ENCODE assay signal across 13 cellular contexts in the genomic region with DNA sequence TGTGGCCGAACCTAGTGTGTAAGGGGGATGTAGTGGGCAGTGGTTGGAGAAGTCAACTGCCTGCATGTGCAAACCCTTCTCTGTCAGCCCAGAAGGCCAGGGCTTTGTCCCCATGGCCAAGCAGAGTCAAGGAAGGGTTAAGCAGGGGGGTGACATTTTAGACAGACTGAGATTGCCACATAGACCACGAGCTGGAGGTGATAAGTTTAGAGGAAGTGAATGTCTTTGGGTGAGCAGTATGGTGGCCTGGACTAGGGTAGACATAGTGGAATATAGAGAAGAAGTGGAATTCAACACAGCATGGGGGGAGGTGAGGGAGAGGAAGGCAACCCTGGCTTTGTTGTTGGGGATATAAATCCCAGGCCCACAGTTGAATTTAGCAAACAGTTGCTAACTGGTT.
"Had no signal": no experiment of that assay in that cellular context is flagged by ENCODE, and none has a peak within 500 bp of the region (broad histone marks: within the 10 kb centered on the region; RNA-seq: fewer than 3 reads in every experiment).

No MANE protein-coding gene starts in this region.

- H3K9me3 ChIP-seq: breast epithelium, esophagus muscularis mucosa, lower lobe of right lung, psoas muscle, testis had no signal

- H3K9me3 Mint-ChIP-seq: naive thymus-derived CD8-positive, alpha-beta T cell; stimulated activated naive CD8-positive, alpha-beta T cell treated with anti-CD3 and anti-CD28 coated beads, Interleukin-15, amount 100 ng/mL, for 72 hours; T-helper 2 cell treated with Interferon-gamma antibody and Interleukin-4, amounts not matched to agents 5 μg/mL and 100 μg/mL, for 36 hours had no signal

- H3K27ac ChIP-seq: breast epithelium, esophagus muscularis mucosa, lower lobe of right lung, psoas muscle, testis had no signal

- H3K27me3 ChIP-seq: breast epithelium, esophagus muscularis mucosa, testis had no signal

- DNase-seq: activated CD4-positive, alpha-beta T cell treated with anti-CD3 and anti-CD28 coated beads, Interleukin-2, amount 50 U/mL, for 4 hours; activated gamma-delta T cell; activated T-cell treated with anti-CD3 and anti-CD28 coated beads, Interleukin-2, amount 50 U/mL, for 48 hours; lower lobe of right lung; naive thymus-derived CD8-positive, alpha-beta T cell; psoas muscle; stimulated activated CD4-positive, alpha-beta T cell treated with anti-CD3 and anti-CD28 coated beads, Interleukin-4, amount 100 ng/mL, for 1 hour; stimulated activated CD8-positive, alpha-beta memory T cell treated with anti-CD3 and anti-CD28 coated beads, Interleukin-4, amount 100 ng/mL, for 48 hours; stimulated activated naive CD8-positive, alpha-beta T cell treated with anti-CD3 and anti-CD28 coated beads, Interleukin-15, amount 100 ng/mL, for 72 hours; testis had no signal

- H3K4me3 ChIP-seq: breast epithelium, esophagus muscularis mucosa, lower lobe of right lung, psoas muscle, testis had no signal

- H3K27me3 Mint-ChIP-seq: naive thymus-derived CD8-positive, alpha-beta T cell; stimulated activated naive CD8-positive, alpha-beta T cell treated with anti-CD3 and anti-CD28 coated beads, Interleukin-15, amount 100 ng/mL, for 72 hours had no signal

- H3K4me1 ChIP-seq: breast epithelium, lower lobe of right lung had no signal

- H3K36me3 Mint-ChIP-seq: naive thymus-derived CD8-positive, alpha-beta T cell had no signal

- H3K4me3 Mint-ChIP-seq: naive thymus-derived CD8-positive, alpha-beta T cell; stimulated activated naive CD8-positive, alpha-beta T cell treated with anti-CD3 and anti-CD28 coated beads, Interleukin-15, amount 100 ng/mL, for 72 hours; T-helper 2 cell treated with Interferon-gamma antibody and Interleukin-4, amounts not matched to agents 5 μg/mL and 100 μg/mL, for 36 hours had no signal

- H3K36me3 ChIP-seq: breast epithelium, esophagus muscularis mucosa, lower lobe of right lung had no signal

- H3K27ac Mint-ChIP-seq: stimulated activated naive CD8-positive, alpha-beta T cell treated with anti-CD3 and anti-CD28 coated beads, Interleukin-15, amount 100 ng/mL, for 72 hours; T-helper 2 cell treated with Interferon-gamma antibody and Interleukin-4, amounts not matched to agents 5 μg/mL and 100 μg/mL, for 36 hours had no signal
